In genomic region chrX:69133561-69134542, GRCh38 we compare ENCODE assay signal across 8 cellular contexts. TPM values are rescaled to one million over a fixed set of nuclear protein-coding genes. Genes with fewer than 3 reads are reported as not detected.
DNase-seq lines count a peak whose midpoint lies in the region; ATAC-seq, FAIRE-seq and TF ChIP-seq lines count a peak whose summit lies in the region.

No MANE protein-coding gene starts in this region.

- H3K36me3 ChIP-seq in WERI-Rb-1 (no peaks in the 10 kb centered on the region), kidney (ENCODE audit: control insufficient read depth in 1 of 2, insufficient read depth in 2 of 2, low read length in 2 of 2) (no peaks in the 10 kb centered on the region)

- H3K4me1 ChIP-seq in kidney (ENCODE audit: control insufficient read depth in 1 of 2, insufficient read depth in 1 of 2, low read depth in 1 of 2, low read length in 2 of 2) = peaks cover 0 to 7% of the 10 kb centered on the region in 2 donors

- TF ChIP-seq CTCF in WERI-Rb-1 (IDR thresholded peaks at IDR 0.05; ENCODE audit: low read depth, low read length) = peak; percentile 68
- TF ChIP-seq CTCF in kidney (IDR thresholded peaks at IDR 0.05; ENCODE audit: borderline replicate concordance, extremely low read depth, insufficient read depth) = peak; percentile 49

- peak; percentile 12 for DNase-seq in Ammon's horn (ENCODE audit: low spot score)
- peak; percentile 70 for DNase-seq in WERI-Rb-1
- peak; percentile 36 for DNase-seq in kidney
- no peak for DNase-seq in NCI-H446 treated with DMSO at 0.1 percent for 48 hours (lab: John Stamatoyannopoulos, UW)
- DNase-seq in activated CD8-positive, alpha-beta memory T cell treated with anti-CD3 and anti-CD28 coated beads, Interleukin-2, amount 50 U/mL, for 48 hours = no peak

- H3K27ac ChIP-seq in WERI-Rb-1 (no peak overlapping the region), kidney (ENCODE audit: low read depth in 2 of 2, low read length in 2 of 2) (no peak overlapping the region)

- intact Hi-C loops in kidney (cut with DNase I) = no loop called here

- ATAC-seq in HG02885 (IDR thresholded peaks at IDR 0.05; ENCODE audit: poor library complexity, unreplicated experiment) (peak; percentile 49), GM21423 (IDR thresholded peaks at IDR 0.05; ENCODE audit: unreplicated experiment) (no peak), GM21381 (IDR thresholded peaks at IDR 0.05; ENCODE audit: unreplicated experiment) (no peak)

- H3K4me3 ChIP-seq in WERI-Rb-1 (ENCODE audit: low read depth, low read length) = no peak overlapping the region
- H3K4me3 ChIP-seq in kidney (ENCODE audit: low read length in 2 of 2) = no peak overlapping the region

- H3K9ac ChIP-seq in kidney (ENCODE audit: low read length in 2 of 2) = no peak overlapping the region

- FAIRE-seq in kidney (lab: Jason Lieb, UNC) = peak; percentile 74

- H3K27me3 ChIP-seq in WERI-Rb-1 (ENCODE audit: insufficient read depth, low read depth, severe bottlenecking) = peaks cover 14% of the 10 kb centered on the region

- H3K9me3 ChIP-seq in WERI-Rb-1 (ENCODE audit: severe bottlenecking) (no peaks in the 10 kb centered on the region), kidney (ENCODE audit: control insufficient read depth in 1 of 2, low read length in 2 of 2) (no peaks in the 10 kb centered on the region)

RNA-seq across cellular contexts. Expression of gene PJA1, which starts 31.4 kb away (rescaled TPM):
- total RNA-seq in kidney = 29.9 TPM
- polyA plus RNA-seq in kidney (ENCODE audit: insufficient read depth, low read depth, low replicate concordance) = 27.1 TPM

Comparison
In these comparisons a context has a peak if more than half of its experiments do, and no peak if none do; other contexts are left out.
1. DNase-seq: peak in Ammon's horn (single experiment), WERI-Rb-1 (single experiment) and kidney (single experiment); none in NCI-H446 treated with DMSO at 0.1 percent for 48 hours (single experiment) and activated CD8-positive, alpha-beta memory T cell treated with anti-CD3 and anti-CD28 coated beads, Interleukin-2, amount 50 U/mL, for 48 hours (single experiment).